Comparison of ENCODE assay signal across 14 cellular contexts in the genomic region with DNA sequence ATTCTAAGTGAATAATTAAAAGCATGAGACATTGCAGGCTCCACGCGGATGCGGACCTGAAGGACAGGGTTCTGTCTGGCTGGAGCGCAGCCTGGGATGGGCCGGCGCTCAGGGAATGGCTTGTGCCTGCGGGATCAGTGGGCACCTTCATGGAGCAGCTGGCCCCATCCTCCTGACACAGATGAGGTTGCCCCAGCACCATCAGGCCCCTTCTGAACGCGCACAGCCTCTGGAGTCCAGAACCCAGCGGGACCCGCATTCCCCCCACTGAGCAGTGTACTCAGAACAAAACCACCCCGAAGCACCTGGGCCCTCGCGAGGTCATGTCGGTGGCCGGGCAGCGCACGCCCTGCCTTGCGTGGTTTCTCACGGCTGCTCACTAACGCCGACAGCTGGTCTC.
"Had no signal": no experiment of that assay in that cellular context is flagged by ENCODE, and none has a peak within 500 bp of the region (broad histone marks: within the 10 kb centered on the region; RNA-seq: fewer than 3 reads in every experiment).

No MANE protein-coding gene starts in this region.

- H3K4me3 Mint-ChIP-seq: activated T-helper 1 cell treated with anti-CD3 and anti-CD28 coated beads, Interleukin-12 subunit alpha, Interleukin-12 subunit beta, Interleukin-2, Interleukin-4 antibody, amounts not matched to agents 30 ng/mL and 10 ng/mL and 1 ng/mL, durations not matched to agents 14 hours and 24 hours and 36 hours; nephron progenitor cell; T-helper 2 cell treated with Interferon-gamma antibody and Interleukin-4, amounts not matched to agents 5 μg/mL and 100 μg/mL, for 36 hours had no signal

- H3K27ac ChIP-seq: pancreas, upper lobe of left lung had no signal

- H3K4me1 ChIP-seq: pancreas, upper lobe of left lung had no signal

- H3K27ac Mint-ChIP-seq: activated T-helper 1 cell treated with anti-CD3 and anti-CD28 coated beads, Interleukin-12 subunit alpha, Interleukin-12 subunit beta, Interleukin-2, Interleukin-4 antibody, amounts not matched to agents 30 ng/mL and 10 ng/mL and 1 ng/mL, durations not matched to agents 14 hours and 24 hours and 36 hours; T-helper 2 cell treated with Interferon-gamma antibody and Interleukin-4, amounts not matched to agents 5 μg/mL and 100 μg/mL, for 36 hours had no signal

- H3K4me3 ChIP-seq: pancreas, upper lobe of left lung had no signal

- H3K27me3 ChIP-seq: pancreas, upper lobe of left lung had no signal

- H3K9me3 Mint-ChIP-seq: activated T-helper 1 cell treated with anti-CD3 and anti-CD28 coated beads, Interleukin-12 subunit alpha, Interleukin-12 subunit beta, Interleukin-2, Interleukin-4 antibody, amounts not matched to agents 30 ng/mL and 10 ng/mL and 1 ng/mL, durations not matched to agents 14 hours and 24 hours and 36 hours; nephron progenitor cell; T-helper 2 cell treated with Interferon-gamma antibody and Interleukin-4, amounts not matched to agents 5 μg/mL and 100 μg/mL, for 36 hours had no signal

- H3K9me3 ChIP-seq: pancreas, upper lobe of left lung had no signal

- DNase-seq: activated CD4-positive, alpha-beta T cell treated with anti-CD3 and anti-CD28 coated beads, Interleukin-2, amount 50 U/mL, for 1 hour; activated CD8-positive, alpha-beta memory T cell treated with anti-CD3 and anti-CD28 coated beads for 24 hours; activated naive CD4-positive, alpha-beta T cell treated with anti-CD3 and anti-CD28 coated beads, Interleukin-2, amount 50 U/mL, for 16 hours; central memory CD4-positive, alpha-beta T cell; effector memory CD4-positive, alpha-beta T cell; foreskin fibroblast; nephron progenitor cell; stimulated activated CD4-positive, alpha-beta T cell treated with anti-CD3 and anti-CD28 coated beads, Interleukin-15, amount 100 ng/mL, for 24 hours; stimulated activated CD4-positive, alpha-beta T cell treated with anti-CD3 and anti-CD28 coated beads, Interleukin-4, amount 100 ng/mL, for 1 hour; stimulated activated naive CD4-positive, alpha-beta T cell had no signal
